ENCODE assay signal across 8 cellular contexts in genomic region chr1:231337472-231338269, GRCh38. TPM values are rescaled to one million over a fixed set of nuclear protein-coding genes. Genes with fewer than 3 reads are reported as not detected.
DNase-seq lines count a peak whose midpoint lies in the region; ATAC-seq, FAIRE-seq and TF ChIP-seq lines count a peak whose summit lies in the region.

TSS of gene EXOC8 (minus strand) at chr1:231337852. CDS start at chr1:231337745, 107 bp downstream.

- H4K20me1 ChIP-seq in hepatocyte (ENCODE audit: insufficient read depth, poor library complexity, severe bottlenecking) = peaks cover 37% of the 10 kb centered on the region

- DNase-seq in GM18507 (ENCODE audit: extremely low spot score, insufficient read length, low read depth) (peak; percentile 96), NCI-H2029 treated with DMSO at 0.1 percent for 48 hours (lab: John Stamatoyannopoulos, UW) (peak; percentile 86), T-helper 9 cell (peak; percentile 95), astrocyte of the cerebellum (ENCODE audit: low read depth) (peak; percentile 94), hepatocyte (ENCODE audit: low spot score) (peak; percentile 98), renal cortical epithelial cell (ENCODE audit: low read depth) (peak; percentile 95), cortex of kidney (lab: John Stamatoyannopoulos, UW) (no peak)

- ATAC-seq in HG02981 (IDR thresholded peaks at IDR 0.05; ENCODE audit: unreplicated experiment) = peak; percentile 66

- peak within 1 kb of the TSS; percentile 76 for H2AFZ ChIP-seq in hepatocyte

- in situ Hi-C loops in astrocyte of the cerebellum (cut with HindIII; ENCODE audit: low sequenced_read_pairs) = no loop called here

- TF ChIP-seq CTCF in astrocyte of the cerebellum (IDR thresholded peaks at IDR 0.05; ENCODE audit: low read depth, low read length, missing control alignments) (peak; percentile 4), hepatocyte (IDR thresholded peaks at IDR 0.05; ENCODE audit: poor library complexity) (no peak)

- peak; percentile 96 for FAIRE-seq in GM18507 (lab: Jason Lieb, UNC)

- H3K4me3 ChIP-seq in astrocyte of the cerebellum (ENCODE audit: low read depth, low read length) = peak within 1 kb of the TSS; percentile 78
- peak within 1 kb of the TSS; percentile 53 for H3K4me3 ChIP-seq in hepatocyte

- peak within 1 kb of the TSS; percentile 93 for H3K4me2 ChIP-seq in hepatocyte

- H3K36me3 ChIP-seq in hepatocyte (replicated peaks; ENCODE audit: insufficient read depth, low read depth) = no peaks in the 10 kb centered on the region

- peaks cover 43% of the 10 kb centered on the region for H3K4me1 ChIP-seq in hepatocyte (ENCODE audit: insufficient read depth)

- no peaks in the 10 kb centered on the region for H3K9me3 ChIP-seq in hepatocyte (ENCODE audit: low read depth)

- H3K27me3 ChIP-seq in hepatocyte = no peaks in the 10 kb centered on the region

- peaks cover 84% of the 10 kb centered on the region for H3K79me2 ChIP-seq in hepatocyte

- WGBS in hepatocyte (ENCODE audit: low lambda C conversion rate, missing lambda C conversion rate) = under 1% methylated on average over 65 of the region's 74 CpGs

- no peaks in the 10 kb centered on the region for H3K9me2 ChIP-seq in hepatocyte (replicated peaks; ENCODE audit: insufficient read depth)

- peak within 1 kb of the TSS; percentile 93 for H3K27ac ChIP-seq in hepatocyte

RNA-seq across cellular contexts. Expression of gene EXOC8, which starts in this region (rescaled TPM):
- 20.6 and 23.4 TPM in 2 replicates for total RNA-seq in hepatocyte
- polyA plus RNA-seq in hepatocyte = 3.2 and 4.0 TPM in 2 replicates
- total RNA-seq in renal cortical epithelial cell = 19.3 and 24.8 TPM in 2 replicates
